Comparison of ENCODE assay signal across 21 cellular contexts in genomic region chr9:18502546-18502945, GRCh38. TPM values are rescaled to one million over a fixed set of nuclear protein-coding genes. Genes with fewer than 3 reads are reported as not detected.
DNase-seq lines count a peak whose midpoint lies in the region; ATAC-seq, FAIRE-seq and TF ChIP-seq lines count a peak whose summit lies in the region.
"Had no signal": no experiment of that assay in that cellular context is flagged by ENCODE, and none has a peak within 500 bp of the region (broad histone marks: within the 10 kb centered on the region; RNA-seq: fewer than 3 reads in every experiment).

No MANE protein-coding gene starts in this region.

- H2AFZ ChIP-seq in ACC112 (ENCODE audit: low read length, unreplicated experiment), result peak overlapping the region; percentile 72
- H2AFZ ChIP-seq: PC-9 had no signal

- H3K27me3 ChIP-seq in ACC112 (ENCODE audit: insufficient read depth, low read length), result no peaks in the 10 kb centered on the region
- no peaks in the 10 kb centered on the region for H3K27me3 ChIP-seq in stomach
- no peaks in the 10 kb centered on the region for H3K27me3 ChIP-seq in suprapubic skin
- H3K27me3 ChIP-seq: BLaER1 had no signal

- H3K27ac ChIP-seq in ACC112 (ENCODE audit: low read depth, low read length) (no peak overlapping the region), stomach (no peak overlapping the region), suprapubic skin (no peak overlapping the region)
- H3K27ac ChIP-seq: BLaER1, PC-9, RWPE1 had no signal

- H3K4me3 ChIP-seq in ACC112 (ENCODE audit: low read depth, low read length) (peak overlapping the region; percentile 75), fibroblast of villous mesenchyme (ENCODE audit: low read depth, low read length) (no peak overlapping the region), stomach (no peak overlapping the region), suprapubic skin (no peak overlapping the region)
- H3K4me3 ChIP-seq: BLaER1, K562, PC-9 had no signal

- H3K36me3 ChIP-seq in ACC112 (ENCODE audit: insufficient read depth, low read length), result no peaks in the 10 kb centered on the region; the same call in 1 of the 2 replicates
- no peaks in the 10 kb centered on the region for H3K36me3 ChIP-seq in stomach
- no peaks in the 10 kb centered on the region for H3K36me3 ChIP-seq in suprapubic skin
- H3K36me3 ChIP-seq: BLaER1 had no signal

- WGBS in stomach, 5 donors, result 71 to 85% (median 80%) methylated on average over 3 of the region's 3 CpGs
- WGBS in suprapubic skin, result 75% methylated on average over 3 of the region's 3 CpGs

- TF ChIP-seq POLR2A in H54 (IDR thresholded peaks at IDR 0.05; ENCODE audit: low read depth, low read length) (no peak), stomach (IDR thresholded peaks at IDR 0.05) (no peak), suprapubic skin (IDR thresholded peaks at IDR 0.05) (no peak)

- peaks cover 54% of the 10 kb centered on the region for H3K79me2 ChIP-seq in ACC112 (ENCODE audit: control insufficient read depth, insufficient read depth, low read length, unreplicated experiment)

- FAIRE-seq in H54 (lab: Jason Lieb, UNC), result peak; percentile 15
- FAIRE-seq: H1, K562 had no signal

- ATAC-seq in SK-N-SH treated with all-trans-retinoic acid at 6 μM for 48 hours (peak; percentile 49; the same call in 2 of the 3 replicates), GM21825 (IDR thresholded peaks at IDR 0.05; ENCODE audit: unreplicated experiment) (no peak), left colon (no peak)
- ATAC-seq: K562 had no signal

- H3K4me1 ChIP-seq in ACC112 (ENCODE audit: control insufficient read depth, insufficient read depth, low read length, unreplicated experiment) (peaks cover 33% of the 10 kb centered on the region), stomach (peaks cover 0 to 10% (median 0%) of the 10 kb centered on the region in 4 donors), suprapubic skin (no peaks in the 10 kb centered on the region)
- H3K4me1 ChIP-seq: BLaER1 had no signal

- TF ChIP-seq CTCF in fibroblast of villous mesenchyme (IDR thresholded peaks at IDR 0.05; ENCODE audit: insufficient read depth, low read depth, low read length), result no peak
- TF ChIP-seq CTCF in stomach (IDR thresholded peaks at IDR 0.05), result no peak
- TF ChIP-seq CTCF in suprapubic skin (IDR thresholded peaks at IDR 0.05), result no peak

- DNase-seq in H54 (ENCODE audit: insufficient read length, low spot score), result no peak
- peak; percentile 80 for DNase-seq in fibroblast of villous mesenchyme (ENCODE audit: low read depth)
- DNase-seq in stomach, result no peak
- no peak for DNase-seq in left colon
- no peak for DNase-seq in suprapubic skin (ENCODE audit: low spot score in 2 of 2)
- DNase-seq: CD4-positive, alpha-beta memory T cell; DMS153; GDM1; NCI-H1417; NCI-H2029; NCI-H345; NCI-H524 treated with DMSO at 0.1 percent for 48 hours; PC-9; SIG-M5 had no signal

- no peak for TF ChIP-seq EP300 in stomach (IDR thresholded peaks at IDR 0.05)
- TF ChIP-seq EP300 in suprapubic skin (IDR thresholded peaks at IDR 0.05), result no peak

- intact Hi-C loops in stomach (cut with DNase I; ENCODE audit: low total_unique reads), result no loop called here
- intact Hi-C loops in left colon (cut with DNase I, micrococcal nuclease), result no loop called here

- H3K9me3 ChIP-seq in stomach, result no peaks in the 10 kb centered on the region
- H3K9me3 ChIP-seq in suprapubic skin, result no peaks in the 10 kb centered on the region
- H3K9me3 ChIP-seq: BLaER1 had no signal

TF ChIP-seq in SK-N-SH treated with all-trans-retinoic acid at 6 μM for 48 hours, 23 proteins besides CTCF, POLR2A, EP300 and RAD21:
- no peak for TF ChIP-seq ZFP30 (CRISPR knock-in tag; IDR thresholded peaks at IDR 0.05)
- TF ChIP-seq RARB (CRISPR knock-in tag; IDR thresholded peaks at IDR 0.05), result no peak
- TF ChIP-seq TOX (CRISPR knock-in tag; IDR thresholded peaks at IDR 0.05; ENCODE audit: borderline replicate concordance), result no peak
- no peak for TF ChIP-seq CSDC2 (CRISPR knock-in tag; IDR thresholded peaks at IDR 0.05)

RNA-seq across cellular contexts. Expression of gene ADAMTSL1, which starts 28.6 kb away (rescaled TPM):
- 3.0 and 10.0 TPM in 2 replicates for total RNA-seq in fibroblast of villous mesenchyme
- total RNA-seq in stomach, result 10 to 100 TPM in 4 of 5 donors, 1 to 10 TPM in 1; 2.7 to 98.8 (median 15.2) TPM
- 1 to 10 TPM; 1.1 to 5.8 (median 1.9) TPM for polyA plus RNA-seq in stomach
- 10 to 100 TPM; 13.5 to 18.9 TPM for total RNA-seq in left colon
- total RNA-seq in suprapubic skin, result 1 to 10 TPM in 3 of 4 donors, under 1 TPM in 1; 0.32 to 2.3 (median 1.3) TPM
- total RNA-seq: CD4-positive, alpha-beta memory T cell; K562; PC-9 had no signal
- polyA plus RNA-seq: CD4-positive, alpha-beta memory T cell had no signal
